27 cellular contexts compared by ENCODE assay signal in the genomic region with DNA sequence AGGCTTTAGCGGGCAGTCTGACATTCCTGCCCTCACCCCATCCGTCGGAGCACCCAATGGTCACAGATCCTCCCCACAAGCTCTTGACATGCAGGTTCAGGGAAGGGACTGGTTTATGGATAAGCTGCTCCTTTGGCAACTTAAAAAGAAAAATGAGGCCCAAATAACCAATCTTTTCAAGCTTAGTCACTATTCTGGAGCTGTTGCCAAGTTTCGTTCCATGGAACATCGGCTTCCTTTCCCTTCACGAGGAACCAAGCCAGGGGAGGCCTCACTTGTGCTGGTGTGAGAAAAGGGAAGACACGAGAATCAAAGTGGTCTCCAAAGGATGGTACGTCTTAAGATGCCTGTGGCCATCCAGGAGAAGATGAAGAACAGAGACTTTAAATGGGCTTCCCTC. TPM values are rescaled to one million over a fixed set of nuclear protein-coding genes. Genes with fewer than 3 reads are reported as not detected.
DNase-seq lines count a peak whose midpoint lies in the region; ATAC-seq, FAIRE-seq and TF ChIP-seq lines count a peak whose summit lies in the region.
"Had no signal": no experiment of that assay in that cellular context is flagged by ENCODE, and none has a peak within 500 bp of the region (broad histone marks: within the 10 kb centered on the region; RNA-seq: fewer than 3 reads in every experiment).

No MANE protein-coding gene starts in this region.

- TF ChIP-seq POLR2A in H54 (IDR thresholded peaks at IDR 0.05; ENCODE audit: low read depth, low read length), result no peak

- TF ChIP-seq CTCF in AG10803 (conservative IDR thresholded peaks at IDR 0.05; ENCODE audit: low read length) (no peak), cardiac fibroblast (IDR thresholded peaks at IDR 0.05; ENCODE audit: low read depth, low read length) (no peak), omental fat pad (IDR thresholded peaks at IDR 0.05) (no peak)

- no peak for FAIRE-seq in H54 (lab: Jason Lieb, UNC)
- FAIRE-seq: A204.1, H1, islet of Langerhans, urothelium cell line had no signal

- no peak for ATAC-seq in omental fat pad (ENCODE audit: low FRiP score)
- ATAC-seq: activated naive CD8-positive, alpha-beta T cell treated with anti-CD3 and anti-CD28 coated beads, Interleukin-2, amount 50 U/mL, for 24 hours; left ventricle myocardium superior; naive thymus-derived CD4-positive, alpha-beta T cell; Panc1 had no signal

- DNase-seq in AG10803 (ENCODE audit: low read depth) (peak; percentile 48), HCEC 1CT (peak; percentile 10), cardiac fibroblast (ENCODE audit: low read depth in 2 of 2) (peak; percentile 52 to 60), hepatic stellate cell (ENCODE audit: low spot score) (peak; percentile 14), H4 (ENCODE audit: low spot score) (no peak), NCI-H2227 (lab: John Stamatoyannopoulos, UW; ENCODE audit: unreplicated experiment) (no peak), H54 (ENCODE audit: insufficient read length, low spot score) (no peak), omental fat pad (ENCODE audit: low spot score) (no peak)
- DNase-seq: activated CD4-positive, alpha-beta T cell treated with anti-CD3 and anti-CD28 coated beads, Interleukin-2, amount 10 ng/mL, durations not matched to agents 7 days and 5 days; activated naive CD8-positive, alpha-beta T cell treated with anti-CD3 and anti-CD28 coated beads, Interleukin-2, amount 50 U/mL, for 24 hours; activated T-cell treated with anti-CD3 and anti-CD28 coated beads, Interleukin-2, amount 50 U/mL, for 24 hours; brain microvascular endothelial cell; effector CD4-positive, alpha-beta T cell; left ventricle myocardium superior; midbrain; naive thymus-derived CD4-positive, alpha-beta T cell; NCI-H1092 treated with DMSO at 0.1 percent for 48 hours; NCI-H1930; NCI-H526 had no signal

- H3K4me3 ChIP-seq in AG10803 (ENCODE audit: low read length) (no peak overlapping the region), cardiac fibroblast (replicated peaks in 1 of 2; ENCODE audit: low read depth in 2 of 2, low read length in 2 of 2) (no peak overlapping the region)
- H3K4me3 ChIP-seq: thoracic aorta had no signal

RNA-seq across cellular contexts. Expression of gene LPAR3, which starts 46.1 kb away (rescaled TPM):
- total RNA-seq in H4 (2014; rRNA removed; shearing (Covaris generic)), result 0.27 TPM in 1 of 2 replicates, not detected in the other
- under 1 TPM in 1 of 4 donors, not detected in 3; 0.72 TPM for total RNA-seq in omental fat pad
- total RNA-seq: chondrocyte had no signal

RNA-seq across cellular contexts. Expression of gene MCOLN2, which starts 57.8 kb away (rescaled TPM):
- total RNA-seq in H4 (2014; rRNA removed; shearing (Covaris generic)), result 2.3 and 2.6 TPM in 2 replicates
- total RNA-seq in omental fat pad, result 1 to 10 TPM; 1.1 to 9.9 (median 2.7) TPM
- total RNA-seq: chondrocyte, skeletal muscle tissue had no signal

Comparison
In these comparisons a context has a peak if more than half of its experiments do, and no peak if none do; other contexts are left out.
1. DNase-seq: peak in AG10803 (single experiment), HCEC 1CT (single experiment), cardiac fibroblast (2 of 2) and hepatic stellate cell (single experiment); none in H4 (single experiment), NCI-H2227 (single experiment), H54 (single experiment) and omental fat pad (single experiment).